ENCODE assay signal across 17 cellular contexts in genomic region chr3:196097373-196098154, GRCh38. TPM values are rescaled to one million over a fixed set of nuclear protein-coding genes. Genes with fewer than 3 reads are reported as not detected.
DNase-seq lines count a peak whose midpoint lies in the region; ATAC-seq and TF ChIP-seq lines count a peak whose summit lies in the region.
"Had no signal": no experiment of that assay in that cellular context is flagged by ENCODE, and none has a peak within 500 bp of the region (broad histone marks: within the 10 kb centered on the region; RNA-seq: fewer than 3 reads in every experiment).

No MANE protein-coding gene starts in this region.

- peaks cover 25% of the 10 kb centered on the region for H3K4me1 Mint-ChIP-seq in activated naive CD8-positive, alpha-beta T cell treated with anti-CD3 and anti-CD28 coated beads, Interleukin-2, amount 50 U/mL, for 24 hours
- peaks cover 0 to 33% (median 3%) of the 10 kb centered on the region in 4 donors for H3K4me1 Mint-ChIP-seq in naive thymus-derived CD8-positive, alpha-beta T cell
- H3K4me1 Mint-ChIP-seq: endodermal cell had no signal

- intact Hi-C loops in PC-3 (cut with micrococcal nuclease): no loop called here

- DNase-seq in NOMO-1 treated with DMSO at 0.1 percent for 48 hours (lab: John Stamatoyannopoulos, UW; ENCODE audit: unreplicated experiment): peak; percentile 21
- DNase-seq in NOMO-1 treated with dmso at 0.1 percent for 144 hours (lab: John Stamatoyannopoulos, UW; ENCODE audit: unreplicated experiment): no peak
- no peak for DNase-seq in GM12865 (ENCODE audit: low read depth)
- no peak for DNase-seq in activated naive CD8-positive, alpha-beta T cell treated with anti-CD3 and anti-CD28 coated beads, Interleukin-2, amount 50 U/mL, for 24 hours
- no peak for DNase-seq in naive thymus-derived CD8-positive, alpha-beta T cell
- no peak for DNase-seq in NCI-H1417 (lab: John Stamatoyannopoulos, UW)
- DNase-seq in PC-3: no peak
- no peak for DNase-seq in RPMI8226
- DNase-seq: 8988T, Caco-2, endodermal cell, foreskin fibroblast, GF-D8, HFFc6, mesendoderm, NCI-H1694, NCI-H446 treated with DMSO at 0.1 percent for 48 hours had no signal

- H3K27me3 ChIP-seq in PC-3 (ENCODE audit: low read length): no peaks in the 10 kb centered on the region

- no peak overlapping the region for H2AFZ ChIP-seq in PC-3 (ENCODE audit: low read length)

- no peaks in the 10 kb centered on the region for H3K36me3 ChIP-seq in PC-3 (ENCODE audit: low read depth, low read length)

- H3K4me2 ChIP-seq in PC-3 (ENCODE audit: low read length): no peak overlapping the region

- no peaks in the 10 kb centered on the region for H3K36me3 Mint-ChIP-seq in activated naive CD8-positive, alpha-beta T cell treated with anti-CD3 and anti-CD28 coated beads, Interleukin-2, amount 50 U/mL, for 24 hours (ENCODE audit: low read depth)
- H3K36me3 Mint-ChIP-seq in naive thymus-derived CD8-positive, alpha-beta T cell: no peaks in the 10 kb centered on the region

- H3K9me3 ChIP-seq in PC-3 (ENCODE audit: low read length): no peaks in the 10 kb centered on the region
- H3K9me3 ChIP-seq: Caco-2 had no signal

- TF ChIP-seq CTCF in GM12865 (IDR thresholded peaks at IDR 0.05; ENCODE audit: insufficient read depth, low read depth, low read length, missing control alignments) (no peak), PC-3 (conservative IDR thresholded peaks at IDR 0.05; ENCODE audit: low read depth, low read length) (no peak)

- H3K9ac ChIP-seq in PC-3 (ENCODE audit: low read length): no peak overlapping the region

- H3K79me2 ChIP-seq in PC-3 (ENCODE audit: low read length): no peaks in the 10 kb centered on the region

- no peaks in the 10 kb centered on the region for H3K4me1 ChIP-seq in PC-3 (ENCODE audit: insufficient read depth, low read length)
- H3K4me1 ChIP-seq: Caco-2 had no signal

- CTCF ChIA-PET in PC-3 (lab: Charles Lee): no interaction called here

- H3K9me3 Mint-ChIP-seq in activated naive CD8-positive, alpha-beta T cell treated with anti-CD3 and anti-CD28 coated beads, Interleukin-2, amount 50 U/mL, for 24 hours: no peaks in the 10 kb centered on the region
- H3K9me3 Mint-ChIP-seq in naive thymus-derived CD8-positive, alpha-beta T cell: peaks cover 0 to 3% (median 0%) of the 10 kb centered on the region in 9 donors

- H3K4me3 ChIP-seq in GM12865 (ENCODE audit: low read depth, low read length) (peak overlapping the region; percentile 13; the same call in 1 of the 2 replicates), PC-3 (ENCODE audit: low read length) (no peak overlapping the region)

- no peaks in the 10 kb centered on the region for H3K9me2 ChIP-seq in PC-3 (replicated peaks; ENCODE audit: low read length)

- H3K27ac Mint-ChIP-seq in activated naive CD8-positive, alpha-beta T cell treated with anti-CD3 and anti-CD28 coated beads, Interleukin-2, amount 50 U/mL, for 24 hours: no peak overlapping the region
- H3K27ac Mint-ChIP-seq in naive thymus-derived CD8-positive, alpha-beta T cell: peak overlapping the region in 7 of 10 donors; percentile 34 to 88 (median 58)
- H3K27ac Mint-ChIP-seq: HFFc6 had no signal

- POLR2A ChIA-PET in naive thymus-derived CD8-positive, alpha-beta T cell (lab: Charles Lee): no interaction called here
- POLR2A ChIA-PET in PC-3 (lab: Charles Lee; ENCODE audit: unreplicated experiment): no interaction called here

- BruUV-seq in PC-3 (replicated peaks; lab: Mats Ljungman, UMichigan): no TSS peak

- no peaks in the 10 kb centered on the region for H3K27me3 Mint-ChIP-seq in activated naive CD8-positive, alpha-beta T cell treated with anti-CD3 and anti-CD28 coated beads, Interleukin-2, amount 50 U/mL, for 24 hours
- H3K27me3 Mint-ChIP-seq in naive thymus-derived CD8-positive, alpha-beta T cell: no peaks in the 10 kb centered on the region

- no peaks in the 10 kb centered on the region for H3F3A ChIP-seq in PC-3 (ENCODE audit: low read length, unreplicated experiment)

- no peaks in the 10 kb centered on the region for H4K20me1 ChIP-seq in PC-3 (ENCODE audit: low read length)

- H3K4me3 Mint-ChIP-seq in activated naive CD8-positive, alpha-beta T cell treated with anti-CD3 and anti-CD28 coated beads, Interleukin-2, amount 50 U/mL, for 24 hours: no peak overlapping the region
- H3K4me3 Mint-ChIP-seq in naive thymus-derived CD8-positive, alpha-beta T cell: no peak overlapping the region
- H3K4me3 Mint-ChIP-seq: endodermal cell, HFFc6 had no signal

- peak; percentile 76 for ATAC-seq in activated naive CD8-positive, alpha-beta T cell treated with anti-CD3 and anti-CD28 coated beads, Interleukin-2, amount 50 U/mL, for 24 hours
- no peak for ATAC-seq in naive thymus-derived CD8-positive, alpha-beta T cell
- ATAC-seq in PC-3: no peak

- no peak overlapping the region for H3K27ac ChIP-seq in PC-3 (ENCODE audit: low read length)

RNA-seq across cellular contexts. Expression of gene TFRC, which starts 15.7 kb away (rescaled TPM):
- total RNA-seq in naive thymus-derived CD8-positive, alpha-beta T cell: 10 to 100 TPM; 52.9 to 55.9 TPM
- 10 to 100 TPM in 2 of 3 donors, 1 to 10 TPM in 1; 7.1 to 14.5 (median 10.0) TPM for polyA plus RNA-seq in naive thymus-derived CD8-positive, alpha-beta T cell
- total RNA-seq in PC-3 (2014; rRNA removed): 272 and 287 TPM in 2 replicates
